9 cellular contexts compared by ENCODE assay signal in the genomic region with DNA sequence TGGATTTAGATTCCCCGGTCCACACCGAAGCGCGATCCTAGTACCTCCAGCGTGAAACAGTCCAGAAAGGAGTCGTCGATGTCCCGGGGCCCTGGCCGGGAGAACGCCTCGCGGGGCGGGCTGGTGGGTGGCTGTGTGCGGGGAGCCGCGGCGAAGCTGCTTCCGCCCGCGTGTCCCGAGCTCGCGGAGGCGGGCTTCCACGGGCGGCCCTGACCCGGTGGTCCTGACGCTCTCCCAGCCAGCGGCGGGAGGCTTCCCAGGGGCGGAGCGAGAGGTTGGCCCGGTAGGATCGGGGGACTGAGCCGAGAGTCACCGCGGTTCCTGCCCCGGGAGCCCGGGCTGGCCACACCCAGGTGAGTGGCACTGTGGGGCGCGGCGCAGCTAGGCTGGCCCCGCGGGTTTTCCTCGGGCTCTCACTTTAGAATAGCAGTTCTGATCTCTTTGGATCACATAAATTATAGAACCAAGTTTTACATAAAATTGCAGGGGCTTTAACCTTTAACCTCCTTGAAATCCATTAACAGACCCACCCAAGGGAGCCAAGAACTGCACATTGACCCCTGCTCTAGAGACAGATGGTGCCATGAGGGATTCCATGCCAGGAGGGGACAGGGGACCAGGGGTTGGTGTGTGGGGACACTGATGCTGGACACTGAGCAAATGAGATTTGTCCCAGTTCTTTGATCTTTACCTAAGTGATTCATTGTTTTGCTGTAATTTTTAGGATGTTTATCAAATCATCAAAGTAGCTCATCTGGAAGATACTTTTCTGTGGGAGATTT. TPM values are rescaled to one million over a fixed set of nuclear protein-coding genes. Genes with fewer than 3 reads are reported as not detected.
DNase-seq lines count a peak whose midpoint lies in the region; ATAC-seq and TF ChIP-seq lines count a peak whose summit lies in the region.
"Had no signal": no experiment of that assay in that cellular context is flagged by ENCODE, and none has a peak within 500 bp of the region (broad histone marks: within the 10 kb centered on the region; RNA-seq: fewer than 3 reads in every experiment).

No MANE protein-coding gene starts in this region.

- no peaks in the 10 kb centered on the region for H3K79me2 ChIP-seq in parathyroid adenoma

- no peaks in the 10 kb centered on the region for H3K9me3 Mint-ChIP-seq in Calu3 (ENCODE audit: low read depth, unreplicated experiment)
- H3K9me3 Mint-ChIP-seq in activated CD8-positive, alpha-beta T cell treated with anti-CD3 and anti-CD28 coated beads, Interleukin-2, amount 10 ng/mL, durations not matched to agents 7 days and 5 days (ENCODE audit: insufficient read depth) = no peaks in the 10 kb centered on the region

- H3K9ac ChIP-seq in parathyroid adenoma = no peak overlapping the region

- TF ChIP-seq CTCF in Calu3 (IDR thresholded peaks at IDR 0.05; ENCODE audit: unreplicated experiment) = no peak
- no peak for TF ChIP-seq CTCF in fibroblast of the aortic adventitia (IDR thresholded peaks at IDR 0.05; ENCODE audit: insufficient read depth, low read length)
- no peak for TF ChIP-seq CTCF in parathyroid adenoma (IDR thresholded peaks at IDR 0.05)

- peak overlapping the region; percentile 55 for H2AFZ ChIP-seq in parathyroid adenoma

- H3K4me3 Mint-ChIP-seq in Calu3 (ENCODE audit: low read depth, unreplicated experiment) = peak overlapping the region; percentile 69
- peak overlapping the region; percentile 48 for H3K4me3 Mint-ChIP-seq in activated CD8-positive, alpha-beta T cell treated with anti-CD3 and anti-CD28 coated beads, Interleukin-2, amount 10 ng/mL, durations not matched to agents 7 days and 5 days

- no peaks in the 10 kb centered on the region for H3K36me3 ChIP-seq in parathyroid adenoma (ENCODE audit: control insufficient read depth, insufficient read depth, low read length)
- H3K36me3 ChIP-seq: ovary had no signal

- peak overlapping the region; percentile 47 for H3K4me3 ChIP-seq in fibroblast of the aortic adventitia (ENCODE audit: low read depth, low read length)
- H3K4me3 ChIP-seq in parathyroid adenoma (ENCODE audit: low read depth, low read length) = peak overlapping the region; percentile 9
- H3K4me3 ChIP-seq: ovary had no signal

- H3K27ac ChIP-seq in parathyroid adenoma = no peak overlapping the region
- H3K27ac ChIP-seq: ovary had no signal

- ATAC-seq in activated CD8-positive, alpha-beta T cell treated with anti-CD3 and anti-CD28 coated beads, Interleukin-2, amount 10 ng/mL, durations not matched to agents 7 days and 5 days = peak; percentile 77
- no peak for ATAC-seq in HG02642 (IDR thresholded peaks at IDR 0.05; ENCODE audit: poor library complexity, unreplicated experiment)
- ATAC-seq in GM19351 (IDR thresholded peaks at IDR 0.05; ENCODE audit: unreplicated experiment) = no peak

- no peaks in the 10 kb centered on the region for H3K4me1 Mint-ChIP-seq in Calu3 (ENCODE audit: low read depth, unreplicated experiment)
- peaks cover 7% of the 10 kb centered on the region for H3K4me1 Mint-ChIP-seq in activated CD8-positive, alpha-beta T cell treated with anti-CD3 and anti-CD28 coated beads, Interleukin-2, amount 10 ng/mL, durations not matched to agents 7 days and 5 days (ENCODE audit: low read depth)

- no peaks in the 10 kb centered on the region for H3K9me3 ChIP-seq in parathyroid adenoma (ENCODE audit: control insufficient read depth, low read length)
- H3K9me3 ChIP-seq: ovary had no signal

- POLR2A ChIA-PET in activated CD8-positive, alpha-beta T cell treated with anti-CD3 and anti-CD28 coated beads, Interleukin-2, amount 10 ng/mL, durations not matched to agents 7 days and 5 days (lab: Charles Lee) = no interaction called here

- peaks cover 4% of the 10 kb centered on the region for H3K27me3 ChIP-seq in parathyroid adenoma (ENCODE audit: control insufficient read depth, insufficient read depth, low read length)
- H3K27me3 ChIP-seq: ovary had no signal

- no peaks in the 10 kb centered on the region for H3K4me1 ChIP-seq in parathyroid adenoma

- peak; percentile 49 for DNase-seq in Calu3
- no peak for DNase-seq in activated CD8-positive, alpha-beta T cell treated with anti-CD3 and anti-CD28 coated beads, Interleukin-2, amount 10 ng/mL, durations not matched to agents 7 days and 5 days
- DNase-seq in fibroblast of the aortic adventitia (ENCODE audit: low read depth) = no peak
- no peak for DNase-seq in activated CD4-positive, CD25-positive, alpha-beta regulatory T cell treated with anti-CD3 and anti-CD28 coated beads, Interleukin-2, amount 50 U/mL, for 72 hours
- DNase-seq in AG08396 (ENCODE audit: low spot score) = no peak

- no TSS peak for BruUV-seq in Calu3 (replicated peaks; lab: Mats Ljungman, UMichigan)

- intact Hi-C loops in Calu3 (cut with micrococcal nuclease; ENCODE audit: unreplicated experiment) = no loop called here

- CTCF ChIA-PET in Calu3 (lab: Charles Lee) = no interaction called here
- CTCF ChIA-PET in activated CD8-positive, alpha-beta T cell treated with anti-CD3 and anti-CD28 coated beads, Interleukin-2, amount 10 ng/mL, durations not matched to agents 7 days and 5 days (lab: Charles Lee) = no interaction called here

- no peak overlapping the region for H3K27ac Mint-ChIP-seq in Calu3 (ENCODE audit: unreplicated experiment)
- H3K27ac Mint-ChIP-seq in activated CD8-positive, alpha-beta T cell treated with anti-CD3 and anti-CD28 coated beads, Interleukin-2, amount 10 ng/mL, durations not matched to agents 7 days and 5 days = no peak overlapping the region

- no peaks in the 10 kb centered on the region for H3K27me3 Mint-ChIP-seq in Calu3 (ENCODE audit: unreplicated experiment)
- H3K27me3 Mint-ChIP-seq in activated CD8-positive, alpha-beta T cell treated with anti-CD3 and anti-CD28 coated beads, Interleukin-2, amount 10 ng/mL, durations not matched to agents 7 days and 5 days (ENCODE audit: low read depth) = peaks cover 59% of the 10 kb centered on the region

- peak overlapping the region; percentile 46 for H3K4me2 ChIP-seq in parathyroid adenoma (ENCODE audit: low read length)

- H3K36me3 Mint-ChIP-seq in Calu3 (ENCODE audit: insufficient read depth, unreplicated experiment) = peaks cover 6% of the 10 kb centered on the region
- no peaks in the 10 kb centered on the region for H3K36me3 Mint-ChIP-seq in activated CD8-positive, alpha-beta T cell treated with anti-CD3 and anti-CD28 coated beads, Interleukin-2, amount 10 ng/mL, durations not matched to agents 7 days and 5 days (ENCODE audit: low read depth)

RNA-seq across cellular contexts. Expression of gene IL31RA, which starts 29.2 kb away (rescaled TPM):
- 2.4 and 3.2 TPM in 2 replicates for total RNA-seq in Calu3 (2022)
- not detected for total RNA-seq in activated CD8-positive, alpha-beta T cell treated with anti-CD3 and anti-CD28 coated beads, Interleukin-2, amount 10 ng/mL, durations not matched to agents 7 days and 5 days
- total RNA-seq in fibroblast of the aortic adventitia (ENCODE audit: low replicate concordance) = 0.72 and 0.74 TPM in 2 replicates
